ENCODE assay signal across 12 cellular contexts in genomic region chr5:115589043-115589442, GRCh38.
"Had no signal": no experiment of that assay in that cellular context is flagged by ENCODE, and none has a peak within 500 bp of the region (broad histone marks: within the 10 kb centered on the region; RNA-seq: fewer than 3 reads in every experiment).

No MANE protein-coding gene starts in this region.

- H3K27me3 ChIP-seq: esophagus squamous epithelium, ovary, tibial artery had no signal

- ATAC-seq: effector memory CD8-positive, alpha-beta T cell; naive thymus-derived CD8-positive, alpha-beta T cell had no signal

- H3K27ac ChIP-seq: esophagus squamous epithelium, ovary, tibial artery had no signal

- H3K36me3 ChIP-seq: esophagus squamous epithelium, ovary, tibial artery had no signal

- H3K9me3 ChIP-seq: esophagus squamous epithelium, ovary, tibial artery had no signal

- H3K4me3 ChIP-seq: esophagus squamous epithelium, ovary, tibial artery had no signal

- DNase-seq: activated CD4-positive, alpha-beta T cell treated with anti-CD3 and anti-CD28 coated beads, Interleukin-2, amount 50 U/mL, for 4 hours; activated gamma-delta T cell; effector memory CD8-positive, alpha-beta T cell; esophagus squamous epithelium; hypothalamus; mesendoderm; naive thymus-derived CD8-positive, alpha-beta T cell; ovary; stimulated activated CD4-positive, alpha-beta T cell treated with anti-CD3 and anti-CD28 coated beads, Interleukin-2, amount 100 ng/mL, for 24 hours; stimulated activated naive CD4-positive, alpha-beta T cell treated with Interleukin-2 at 50 U/mL for 16 hours; T-helper 2 cell; tibial artery had no signal
